1 cellular context compared by ENCODE assay signal in genomic region chr17:75154195-75155106, GRCh38.
TF ChIP-seq lines count a peak whose summit lies in the region.

Gene JPT1, minus strand, starts transcription at chr17:75154512. Its CDS starts 115 bp downstream, at chr17:75154397.

TF ChIP-seq in HepG2, 621 proteins besides CTCF, POLR2A, EP300 and RAD21 (continued from another document and continues in another):
- TF ChIP-seq PRMT3 (CRISPR knock-in tag; IDR thresholded peaks at IDR 0.05; ENCODE audit: borderline replicate concordance, low read depth) = no peak
- TF ChIP-seq PBX2 (CRISPR knock-in tag; IDR thresholded peaks at IDR 0.05) = peak; percentile 93
- no peak for TF ChIP-seq ZNF614 (CRISPR knock-in tag; IDR thresholded peaks at IDR 0.05; ENCODE audit: borderline replicate concordance)
- TF ChIP-seq DRAP1 (CRISPR knock-in tag; IDR thresholded peaks at IDR 0.05) = peak; percentile 99
- no peak for TF ChIP-seq ZNF644 (CRISPR knock-in tag; IDR thresholded peaks at IDR 0.05; ENCODE audit: low read depth)
- peak; percentile 40; the same call in 1 of the 2 replicates for TF ChIP-seq NCOA1 (CRISPR knock-in tag; IDR thresholded peaks at IDR 0.05)
- no peak for TF ChIP-seq SNAPC5 (CRISPR knock-in tag; IDR thresholded peaks at IDR 0.05; ENCODE audit: borderline replicate concordance)
- TF ChIP-seq ZNF382 (CRISPR knock-in tag; IDR thresholded peaks at IDR 0.05; ENCODE audit: borderline replicate concordance) = no peak
- TF ChIP-seq ATF7-NPFF (CRISPR knock-in tag; IDR thresholded peaks at IDR 0.05; ENCODE audit: low read depth) = peak; percentile 75
- peak; percentile 89 for TF ChIP-seq ZNF34 (CRISPR knock-in tag; IDR thresholded peaks at IDR 0.05; ENCODE audit: borderline replicate concordance)
- peak; percentile 19; the same call in 1 of the 2 replicates for TF ChIP-seq CENPBD1 (CRISPR knock-in tag; IDR thresholded peaks at IDR 0.05; ENCODE audit: borderline replicate concordance, low read depth)
- peak; percentile 84; the same call in 1 of the 2 replicates for TF ChIP-seq NFKB2 (CRISPR knock-in tag; IDR thresholded peaks at IDR 0.05; ENCODE audit: borderline replicate concordance)
- TF ChIP-seq FOXK2 (IDR thresholded peaks at IDR 0.05) = peak; percentile 29; the same call in 1 of the 2 replicates
- 0 out of 2 replicates have a peak, but pooled peaks have one; percentile 19 for TF ChIP-seq RARA (CRISPR knock-in tag; IDR thresholded peaks at IDR 0.05)
- 0 out of 2 replicates have a peak, but pooled peaks have one; percentile 30 for TF ChIP-seq ZNF513 (CRISPR knock-in tag; conservative IDR thresholded peaks at IDR 0.05)
- TF ChIP-seq DBP (CRISPR knock-in tag; IDR thresholded peaks at IDR 0.05; ENCODE audit: not compliant biosample characterization) = peak; percentile 43
- no peak for TF ChIP-seq SRSF9 (IDR thresholded peaks at IDR 0.05; ENCODE audit: borderline replicate concordance, insufficient read depth, low read depth, low read length, poor library complexity, severe bottlenecking)
- peak; percentile 91 for TF ChIP-seq ETV6 (CRISPR knock-in tag; conservative IDR thresholded peaks at IDR 0.05)
- TF ChIP-seq RBFOX2 (IDR thresholded peaks at IDR 0.05; ENCODE audit: low read depth, low read length) = peak; percentile 99
- TF ChIP-seq SPEN (CRISPR knock-in tag; IDR thresholded peaks at IDR 0.05; ENCODE audit: low read depth) = peak; percentile 67
- TF ChIP-seq HDAC2 (CRISPR knock-in tag; IDR thresholded peaks at IDR 0.05) = peak; percentile 74
- TF ChIP-seq ZNF737 (CRISPR knock-in tag; IDR thresholded peaks at IDR 0.05; ENCODE audit: borderline replicate concordance) = no peak
- TF ChIP-seq GLMP (CRISPR knock-in tag; IDR thresholded peaks at IDR 0.05; ENCODE audit: borderline replicate concordance) = no peak
- peak; percentile 85 for TF ChIP-seq ZNF781 (CRISPR knock-in tag; IDR thresholded peaks at IDR 0.05; ENCODE audit: borderline replicate concordance, not compliant biosample characterization)
- no peak for TF ChIP-seq ZNF44 (CRISPR knock-in tag; IDR thresholded peaks at IDR 0.05)
- no peak for TF ChIP-seq ZC3H4 (CRISPR knock-in tag; IDR thresholded peaks at IDR 0.05; ENCODE audit: borderline replicate concordance)
- peak; percentile 80; the same call in 1 of the 2 replicates for TF ChIP-seq SALL2 (CRISPR knock-in tag; IDR thresholded peaks at IDR 0.05)
- TF ChIP-seq ZNF703 (CRISPR knock-in tag; IDR thresholded peaks at IDR 0.05; ENCODE audit: borderline replicate concordance) = no peak
- 0 out of 2 replicates have a peak, but pooled peaks have one; percentile 38 for TF ChIP-seq ARID3A (IDR thresholded peaks at IDR 0.05; ENCODE audit: low read depth, low read length)
- TF ChIP-seq KMT2A (CRISPR knock-in tag; IDR thresholded peaks at IDR 0.05) = peak; percentile 95
- TF ChIP-seq BATF2 (CRISPR knock-in tag; IDR thresholded peaks at IDR 0.05) = no peak
- TF ChIP-seq PPARG (CRISPR knock-in tag; conservative IDR thresholded peaks at IDR 0.05) = no peak; the same call in none of the 2 replicates
- TF ChIP-seq ZNF615 (CRISPR knock-in tag; IDR thresholded peaks at IDR 0.05; ENCODE audit: borderline replicate concordance) = no peak
- no peak for TF ChIP-seq ELF4 (CRISPR knock-in tag; IDR thresholded peaks at IDR 0.05; ENCODE audit: borderline replicate concordance)
- peak; percentile 69; the same call in 1 of the 2 replicates for TF ChIP-seq CREB3 (CRISPR knock-in tag; IDR thresholded peaks at IDR 0.05)
- peak; percentile 91 for TF ChIP-seq ZNF501 (CRISPR knock-in tag; IDR thresholded peaks at IDR 0.05)
- TF ChIP-seq JDP2 (CRISPR knock-in tag; IDR thresholded peaks at IDR 0.05; ENCODE audit: borderline replicate concordance) = no peak
- no peak for TF ChIP-seq ZNF747 (CRISPR knock-in tag; IDR thresholded peaks at IDR 0.05; ENCODE audit: borderline replicate concordance)
- no peak for TF ChIP-seq MBNL3 (CRISPR knock-in tag; conservative IDR thresholded peaks at IDR 0.05)
- TF ChIP-seq RFXAP (CRISPR knock-in tag; IDR thresholded peaks at IDR 0.05; ENCODE audit: borderline replicate concordance) = peak; percentile 76; the same call in 1 of the 2 replicates
- peak; percentile 98 for TF ChIP-seq NFYB (CRISPR knock-in tag; IDR thresholded peaks at IDR 0.05)
- no peak for TF ChIP-seq MLX (CRISPR knock-in tag; IDR thresholded peaks at IDR 0.05)
- TF ChIP-seq ZNF841 (CRISPR knock-in tag; IDR thresholded peaks at IDR 0.05; ENCODE audit: borderline replicate concordance) = no peak
- TF ChIP-seq ZFP91 (CRISPR knock-in tag; IDR thresholded peaks at IDR 0.05; ENCODE audit: borderline replicate concordance) = peak; percentile 86
- TF ChIP-seq POLR2G (IDR thresholded peaks at IDR 0.05; ENCODE audit: low read depth, low read length) = peak; percentile 100
- peak; percentile 89 for TF ChIP-seq ELF1 (CRISPR knock-in tag; IDR thresholded peaks at IDR 0.05)
- TF ChIP-seq AKNA (CRISPR knock-in tag; IDR thresholded peaks at IDR 0.05; ENCODE audit: borderline replicate concordance) = no peak
- peak; percentile 61; the same call in 1 of the 2 replicates for TF ChIP-seq SP140L (CRISPR knock-in tag; IDR thresholded peaks at IDR 0.05; ENCODE audit: borderline replicate concordance)
- peak; percentile 47; the same call in 1 of the 2 replicates for TF ChIP-seq ISL2 (CRISPR knock-in tag; IDR thresholded peaks at IDR 0.05)
- no peak for TF ChIP-seq ZNF484 (CRISPR knock-in tag; IDR thresholded peaks at IDR 0.05; ENCODE audit: borderline replicate concordance, low read depth)
